Comparison of ENCODE assay signal across 8 cellular contexts in the genomic region with DNA sequence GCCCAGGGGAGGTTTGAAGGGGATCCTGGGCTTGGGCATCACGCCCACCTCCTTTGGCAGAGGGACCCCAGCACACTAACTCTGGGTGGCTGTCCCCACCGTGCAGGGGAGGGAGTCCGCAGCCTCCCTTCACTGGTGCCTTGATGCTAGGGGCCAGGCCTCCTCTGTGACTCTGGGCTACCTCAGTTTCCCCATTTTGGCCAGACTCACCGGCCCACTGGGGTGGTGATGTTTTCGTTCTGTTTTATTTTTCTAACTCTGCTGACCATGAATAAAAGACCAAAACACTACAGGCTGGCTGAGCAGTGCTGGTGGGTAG. TPM values are rescaled to one million over a fixed set of nuclear protein-coding genes. Genes with fewer than 3 reads are reported as not detected.
DNase-seq lines count a peak whose midpoint lies in the region; ATAC-seq and TF ChIP-seq lines count a peak whose summit lies in the region.

No MANE protein-coding gene starts in this region.

- H3K4me1 ChIP-seq in SJCRH30 (peaks cover 19% of the 10 kb centered on the region), esophagus (ENCODE audit: control insufficient read depth in 2 of 2, insufficient read depth in 2 of 2, low read length in 1 of 2) (peaks cover 0 to 8% of the 10 kb centered on the region in 2 donors), psoas muscle (peaks cover 12% of the 10 kb centered on the region)

- no peak for TF ChIP-seq CTCF in psoas muscle (IDR thresholded peaks at IDR 0.05)

- intact Hi-C loops in psoas muscle (cut with DNase I), result no loop called here

- H3K27me3 ChIP-seq in SJCRH30 (no peaks in the 10 kb centered on the region), esophagus (ENCODE audit: control insufficient read depth in 1 of 2, insufficient read depth in 2 of 2, low read length in 2 of 2) (no peaks in the 10 kb centered on the region), psoas muscle (ENCODE audit: insufficient read depth in 3 of 3, low read length in 2 of 3) (no peaks in the 10 kb centered on the region)

- H3K27ac ChIP-seq in SJCRH30 (peak overlapping the region; percentile 96), esophagus (ENCODE audit: low read depth in 2 of 2, low read length in 1 of 2) (peak overlapping the region; percentile 89 to 96), psoas muscle (peak overlapping the region; percentile 83)

- WGBS in esophagus, 2 donors, result 29 to 46% methylated on average over 5 of the region's 5 CpGs
- 26 to 52% (median 35%) methylated on average over 5 of the region's 5 CpGs for WGBS in psoas muscle, 3 donors

- H3K36me3 ChIP-seq in SJCRH30 (peaks cover 10% of the 10 kb centered on the region), esophagus (ENCODE audit: control insufficient read depth in 2 of 2, insufficient read depth in 2 of 2, low read length in 1 of 2) (peaks cover 0 to 18% of the 10 kb centered on the region in 2 donors), psoas muscle (ENCODE audit: insufficient read depth in 1 of 2, low read depth in 1 of 2) (peaks cover 0 to 15% of the 10 kb centered on the region in 2 donors)

- ATAC-seq in psoas muscle, result peak in 2 of 4 donors; percentile 2 to 4
- no peak for ATAC-seq in HG03196 (IDR thresholded peaks at IDR 0.05; ENCODE audit: unreplicated experiment)
- no peak for ATAC-seq in HG02759 (IDR thresholded peaks at IDR 0.05; ENCODE audit: unreplicated experiment)

- H3K4me3 ChIP-seq in SJCRH30, result peak overlapping the region; percentile 99
- peak overlapping the region; percentile 79 to 81 for H3K4me3 ChIP-seq in esophagus (ENCODE audit: low read depth in 1 of 2, low read length in 2 of 2)
- H3K4me3 ChIP-seq in psoas muscle, result peak overlapping the region; percentile 77

- no peaks in the 10 kb centered on the region for H3K9me3 ChIP-seq in SJCRH30 (replicated peaks)
- no peaks in the 10 kb centered on the region for H3K9me3 ChIP-seq in esophagus (ENCODE audit: control insufficient read depth in 2 of 2, insufficient read depth in 1 of 2, low read depth in 1 of 2, low read length in 1 of 2)
- H3K9me3 ChIP-seq in psoas muscle, result no peaks in the 10 kb centered on the region

- DNase-seq in Daoy (ENCODE audit: low read depth) (peak; percentile 54), SJCRH30 (no peak), psoas muscle (peak in 1 of 2 donors; percentile 57), CD1c-positive myeloid dendritic cell (ENCODE audit: extremely low spot score) (no peak), NK-92 (lab: John Stamatoyannopoulos, UW; ENCODE audit: unreplicated experiment) (no peak)

RNA-seq across cellular contexts. Expression of a gene that starts 0.5 kb away (rescaled TPM):
- total RNA-seq in Daoy (2014; rRNA removed; shearing (Covaris generic)), result 203 and 238 TPM in 2 replicates
- 42.1 and 49.3 TPM in 2 replicates for total RNA-seq in SJCRH30 (2014; rRNA removed; shearing (Covaris generic))
- polyA plus RNA-seq in esophagus (10 to 100 TPM; 39.4 to 75.0 TPM), psoas muscle (1 to 10 TPM; 4.3 to 7.1 (median 5.3) TPM)
- 1 to 10 TPM; 5.0 to 8.8 (median 6.8) TPM for total RNA-seq in psoas muscle

RNA-seq across cellular contexts. Expression of a gene that starts 8.2 kb away (rescaled TPM):
- 93.0 and 116 TPM in 2 replicates for total RNA-seq in Daoy (2014; rRNA removed; shearing (Covaris generic))
- total RNA-seq in SJCRH30 (2014; rRNA removed; shearing (Covaris generic)), result 140 and 156 TPM in 2 replicates
- polyA plus RNA-seq in esophagus (100 to 1,000 TPM in 1 of 2 donors, 10 to 100 TPM in 1; 70.7 to 105 TPM), psoas muscle (10 to 100 TPM; 48.2 to 58.1 (median 51.2) TPM)
- 10 to 100 TPM; 46.8 to 79.8 (median 61.0) TPM for total RNA-seq in psoas muscle

RNA-seq across cellular contexts. Expression of a gene that starts 14.2 kb away (rescaled TPM):
- 14.1 and 18.1 TPM in 2 replicates for total RNA-seq in Daoy (2014; rRNA removed; shearing (Covaris generic))
- total RNA-seq in SJCRH30 (2014; rRNA removed; shearing (Covaris generic)), result 12.2 and 15.0 TPM in 2 replicates
- polyA plus RNA-seq in esophagus (10 to 100 TPM; 13.8 to 23.0 TPM), psoas muscle (1 to 10 TPM; 2.2 to 3.3 (median 2.5) TPM)
- 1 to 10 TPM; 2.9 to 4.7 (median 3.9) TPM for total RNA-seq in psoas muscle

RNA-seq across cellular contexts. Expression of a gene that starts 22.8 kb away (rescaled TPM):
- total RNA-seq in Daoy (2014; rRNA removed; shearing (Covaris generic)), result 4.8 and 6.1 TPM in 2 replicates
- total RNA-seq in SJCRH30 (2014; rRNA removed; shearing (Covaris generic)), result 5.5 and 6.1 TPM in 2 replicates
- polyA plus RNA-seq in esophagus (1 to 10 TPM; 3.8 to 3.9 TPM), psoas muscle (1 to 10 TPM; 3.7 to 7.6 (median 4.3) TPM)
- 1 to 10 TPM; 2.5 to 8.0 (median 6.0) TPM for total RNA-seq in psoas muscle

RNA-seq across cellular contexts. Expression of a gene that starts 29.0 kb away (rescaled TPM):
- 0.46 TPM in 1 of 2 replicates, not detected in the other for total RNA-seq in Daoy (2014; rRNA removed; shearing (Covaris generic))
- 1.3 and 1.5 TPM in 2 replicates for total RNA-seq in SJCRH30 (2014; rRNA removed; shearing (Covaris generic))
- polyA plus RNA-seq in esophagus, result 1 to 10 TPM in 1 of 2 donors, under 1 TPM in 1; 0.52 to 1.4 TPM
- 10 to 100 TPM; 21.4 to 99.2 (median 36.8) TPM for total RNA-seq in psoas muscle
- polyA plus RNA-seq in psoas muscle, result 10 to 100 TPM; 10.7 to 23.8 (median 14.2) TPM
